Comparison of ENCODE assay signal across 15 cellular contexts in genomic region chr2:127659408-127660290, GRCh38. TPM values are rescaled to one million over a fixed set of nuclear protein-coding genes. Genes with fewer than 3 reads are reported as not detected.
A peak's percentile ranks its signal among the peaks of the same experiment; 100 is the strongest.
DNase-seq lines count a peak whose midpoint lies in the region; ATAC-seq and TF ChIP-seq lines count a peak whose summit lies in the region.
"Had no signal": no experiment of that assay in that cellular context is flagged by ENCODE, and none has a peak within 500 bp of the region (broad histone marks: within the 10 kb centered on the region; RNA-seq: fewer than 3 reads in every experiment).

No MANE protein-coding gene starts in this region.

- H3K36me3 ChIP-seq in BE2C (no peaks in the 10 kb centered on the region), gastroesophageal sphincter (peaks cover 0 to 30% of the 10 kb centered on the region in 2 donors)

- TF ChIP-seq POLR2A in gastroesophageal sphincter (IDR thresholded peaks at IDR 0.05): no peak

- peaks cover 3% of the 10 kb centered on the region for H3K4me1 Mint-ChIP-seq in activated T-cell treated with anti-CD3 and anti-CD28 coated beads, Interleukin-2, amount 50 U/mL, for 72 hours (ENCODE audit: low read depth)
- H3K4me1 Mint-ChIP-seq: T-helper 17 cell had no signal

- no peak for TF ChIP-seq CTCF in BE2C (IDR thresholded peaks at IDR 0.05; ENCODE audit: low read depth, low read length)
- TF ChIP-seq CTCF in gastroesophageal sphincter (IDR thresholded peaks at IDR 0.05): no peak
- no peak for TF ChIP-seq CTCF in omental fat pad (IDR thresholded peaks at IDR 0.05)

- DNase-seq in BE2C (peak; percentile 2), RPMI8226 (peak; percentile 57), omental fat pad (ENCODE audit: low spot score) (no peak), NCI-H1694 treated with DMSO at 0.1 percent for 48 hours (lab: John Stamatoyannopoulos, UW) (no peak), medulla oblongata (ENCODE audit: extremely low spot score) (no peak)
- DNase-seq in activated CD4-positive, alpha-beta T cell treated with anti-CD3 and anti-CD28 coated beads for 4 hours: no peak
- no peak for DNase-seq in activated T-cell treated with anti-CD3 and anti-CD28 coated beads, Interleukin-2, amount 50 U/mL, for 72 hours
- DNase-seq: DMS79 treated with DMSO at 0.1 percent for 48 hours; NCI-H1436; stimulated activated CD4-positive, alpha-beta T cell treated with anti-CD3 and anti-CD28 coated beads, Interleukin-1b, Interleukin-23, amount 100 ng/mL, for 48 hours; T-helper 17 cell had no signal

- no peak overlapping the region for H3K4me3 Mint-ChIP-seq in activated T-cell treated with anti-CD3 and anti-CD28 coated beads, Interleukin-2, amount 50 U/mL, for 72 hours
- H3K4me3 Mint-ChIP-seq: stimulated activated naive CD8-positive, alpha-beta T cell treated with anti-CD3 and anti-CD28 coated beads, Interleukin-15, Interleukin-2, amounts not matched to agents 100 ng/mL and 50 ng/mL, for 24 hours; T-helper 17 cell had no signal

- peaks cover 9% of the 10 kb centered on the region for H3K27me3 ChIP-seq in BE2C
- H3K27me3 ChIP-seq in gastroesophageal sphincter: no peaks in the 10 kb centered on the region

- no peak for TF ChIP-seq EP300 in gastroesophageal sphincter (IDR thresholded peaks at IDR 0.05)

- H3K27ac Mint-ChIP-seq in activated T-cell treated with anti-CD3 and anti-CD28 coated beads, Interleukin-2, amount 50 U/mL, for 72 hours: no peak overlapping the region
- H3K27ac Mint-ChIP-seq: stimulated activated naive CD8-positive, alpha-beta T cell treated with anti-CD3 and anti-CD28 coated beads, Interleukin-15, Interleukin-2, amounts not matched to agents 100 ng/mL and 50 ng/mL, for 24 hours; T-helper 17 cell had no signal

- H3K27me3 Mint-ChIP-seq in activated T-cell treated with anti-CD3 and anti-CD28 coated beads, Interleukin-2, amount 50 U/mL, for 72 hours (ENCODE audit: low read depth): peaks cover 14% of the 10 kb centered on the region

- H3K9me3 Mint-ChIP-seq in activated T-cell treated with anti-CD3 and anti-CD28 coated beads, Interleukin-2, amount 50 U/mL, for 72 hours: no peaks in the 10 kb centered on the region
- H3K9me3 Mint-ChIP-seq: stimulated activated naive CD8-positive, alpha-beta T cell treated with anti-CD3 and anti-CD28 coated beads, Interleukin-15, Interleukin-2, amounts not matched to agents 100 ng/mL and 50 ng/mL, for 24 hours had no signal

- 38 to 53% methylated on average over 4 to 7 of the region's 14 CpGs for WGBS in gastroesophageal sphincter (ENCODE audit: low coverage in 1 of 2), 2 donors

- ATAC-seq in gastroesophageal sphincter (peak; percentile 71), omental fat pad (ENCODE audit: low FRiP score) (peak; percentile 46)
- ATAC-seq in activated T-cell treated with anti-CD3 and anti-CD28 coated beads, Interleukin-2, amount 50 U/mL, for 72 hours (replicated peaks in 1 of 2): no peak
- ATAC-seq: T-helper 17 cell had no signal

- H3K27ac ChIP-seq in gastroesophageal sphincter: peak overlapping the region; percentile 73 to 98 (median 88)

- no peaks in the 10 kb centered on the region for H3K9me3 ChIP-seq in BE2C
- H3K9me3 ChIP-seq in gastroesophageal sphincter: no peaks in the 10 kb centered on the region

- no peak overlapping the region for H3K4me3 ChIP-seq in BE2C (ENCODE audit: low read depth, low read length)
- H3K4me3 ChIP-seq in gastroesophageal sphincter: peak overlapping the region in 1 of 2 donors; percentile 18

- no peaks in the 10 kb centered on the region for H3K36me3 Mint-ChIP-seq in activated T-cell treated with anti-CD3 and anti-CD28 coated beads, Interleukin-2, amount 50 U/mL, for 72 hours (ENCODE audit: insufficient read depth in 2 of 2)

- no peaks in the 10 kb centered on the region for H3K4me1 ChIP-seq in BE2C
- peaks cover 7 to 100% (median 71%) of the 10 kb centered on the region in 3 donors for H3K4me1 ChIP-seq in gastroesophageal sphincter

RNA-seq across cellular contexts. Expression of gene GPR17, which starts 13.7 kb away (rescaled TPM):
- polyA plus RNA-seq in BE2C (2012; ENCODE audit: insufficient read depth, insufficient read length, low read depth): not detected
- total RNA-seq in gastroesophageal sphincter: under 1 TPM in 1 of 4 donors, not detected in 3; 0.35 TPM
- total RNA-seq in omental fat pad: not detected
- not detected for total RNA-seq in activated T-cell treated with anti-CD3 and anti-CD28 coated beads, Interleukin-2, amount 50 U/mL, for 72 hours
- total RNA-seq: T-helper 17 cell had no signal
- polyA plus RNA-seq: AG04450, neural cell had no signal

RNA-seq across cellular contexts. Expression of gene LIMS2, which starts 15.7 kb away (rescaled TPM):
- 3.2 TPM for polyA plus RNA-seq in BE2C (2012; ENCODE audit: insufficient read depth, insufficient read length, low read depth)
- 100 to 1,000 TPM in 3 of 4 donors, 10 to 100 TPM in 1; 81.4 to 275 (median 124) TPM for total RNA-seq in gastroesophageal sphincter
- 10 to 100 TPM in 3 of 4 donors, 1 to 10 TPM in 1; 9.7 to 97.3 (median 22.4) TPM for total RNA-seq in omental fat pad
- 10 to 100 TPM in 1 of 2 donors, 1 to 10 TPM in 1; 6.4 to 10.3 TPM for total RNA-seq in activated T-cell treated with anti-CD3 and anti-CD28 coated beads, Interleukin-2, amount 50 U/mL, for 72 hours
- polyA plus RNA-seq: neural cell had no signal

RNA-seq across cellular contexts. Expression of gene SFT2D3, which starts 41.6 kb away (rescaled TPM):
- 2.0 TPM for polyA plus RNA-seq in BE2C (2012; ENCODE audit: insufficient read depth, insufficient read length, low read depth)
- total RNA-seq in gastroesophageal sphincter (10 to 100 TPM in 2 of 4 donors, 1 to 10 TPM in 2; 7.2 to 15.2 (median 10.3) TPM), omental fat pad (10 to 100 TPM in 1 of 4 donors, 1 to 10 TPM in 3; 4.4 to 11.7 (median 5.1) TPM)
- 1 to 10 TPM; 3.7 to 4.7 TPM for total RNA-seq in activated T-cell treated with anti-CD3 and anti-CD28 coated beads, Interleukin-2, amount 50 U/mL, for 72 hours

Comparison
In these comparisons a context has a peak if more than half of its experiments do, and no peak if none do; other contexts are left out.
1. DNase-seq: peak in BE2C (single experiment) and RPMI8226 (single experiment); none in omental fat pad (single experiment), activated CD4-positive, alpha-beta T cell treated with anti-CD3 and anti-CD28 coated beads for 4 hours (0 of 2), NCI-H1694 treated with DMSO at 0.1 percent for 48 hours (single experiment), medulla oblongata (single experiment) and activated T-cell treated with anti-CD3 and anti-CD28 coated beads, Interleukin-2, amount 50 U/mL, for 72 hours (0 of 2).
2. ATAC-seq: peak in gastroesophageal sphincter (single experiment) and omental fat pad (single experiment); none in activated T-cell treated with anti-CD3 and anti-CD28 coated beads, Interleukin-2, amount 50 U/mL, for 72 hours (0 of 2).